Comparison of ENCODE assay signal across 10 cellular contexts in the genomic region with DNA sequence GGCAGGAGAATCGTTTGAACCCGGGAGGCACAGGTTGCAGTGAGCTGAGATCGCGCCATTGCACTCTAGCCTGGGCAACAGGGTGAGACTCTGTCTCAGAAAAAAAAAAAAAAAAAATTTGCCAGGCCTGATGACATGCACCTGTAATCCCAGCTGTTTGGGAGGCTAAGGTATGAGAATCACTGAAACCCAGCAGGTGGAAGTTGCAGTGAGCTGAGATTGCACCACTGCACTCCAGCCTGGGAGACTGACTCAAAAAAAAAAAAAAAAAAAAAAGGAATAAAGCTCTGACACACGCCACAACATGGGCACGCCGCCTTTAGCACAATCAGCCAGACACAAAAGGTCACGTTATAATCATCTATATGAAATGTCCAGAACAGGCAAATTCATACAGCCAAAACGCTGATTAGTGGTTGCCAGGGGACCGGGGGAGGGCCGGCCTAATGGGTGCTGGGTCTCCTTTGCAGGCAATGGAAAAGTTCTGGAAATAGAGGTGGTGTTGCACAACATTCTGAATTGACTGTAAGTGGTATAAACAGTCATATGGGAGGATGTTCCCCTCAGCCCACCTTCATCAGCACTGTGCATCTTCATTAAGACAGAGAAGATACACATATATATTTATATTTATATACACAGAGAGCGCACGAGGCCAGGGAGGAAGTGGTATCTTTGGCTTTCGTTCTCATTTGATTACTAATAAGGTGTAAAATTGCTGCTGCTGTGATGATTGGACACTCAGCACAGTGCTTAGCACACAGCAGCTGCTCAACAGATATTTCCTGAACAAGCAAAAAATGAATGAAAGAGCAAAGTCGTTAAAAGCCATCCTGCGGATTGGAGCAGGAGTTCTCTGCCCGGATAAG. TPM values are rescaled to one million over a fixed set of nuclear protein-coding genes. Genes with fewer than 3 reads are reported as not detected.
DNase-seq lines count a peak whose midpoint lies in the region; ATAC-seq and TF ChIP-seq lines count a peak whose summit lies in the region.
"Had no signal": no experiment of that assay in that cellular context is flagged by ENCODE, and none has a peak within 500 bp of the region (broad histone marks: within the 10 kb centered on the region; RNA-seq: fewer than 3 reads in every experiment).

No MANE protein-coding gene starts in this region.

- no peaks in the 10 kb centered on the region for H3K36me3 ChIP-seq in neural progenitor cell

- H2AFZ ChIP-seq in neural progenitor cell (replicated peaks): no peak overlapping the region

- H3K4me1 ChIP-seq in neural progenitor cell: peaks cover 4% of the 10 kb centered on the region

- POLR2A ChIA-PET in activated CD4-positive, alpha-beta T cell treated with anti-CD3 and anti-CD28 coated beads, Interleukin-2, amount 10 ng/mL, durations not matched to agents 7 days and 5 days (lab: Charles Lee): no interaction called here

- H3K79me2 ChIP-seq in neural progenitor cell (ENCODE audit: low read depth): peaks cover 11% of the 10 kb centered on the region

- TF ChIP-seq CTCF in neural progenitor cell (IDR thresholded peaks at IDR 0.05): no peak

- peak overlapping the region; percentile 22 for H3K4me3 Mint-ChIP-seq in activated CD4-positive, alpha-beta T cell treated with anti-CD3 and anti-CD28 coated beads, Interleukin-2, amount 10 ng/mL, durations not matched to agents 7 days and 5 days
- H3K4me3 Mint-ChIP-seq in neural progenitor cell: peak overlapping the region; percentile 41

- H3K4me1 Mint-ChIP-seq in activated CD4-positive, alpha-beta T cell treated with anti-CD3 and anti-CD28 coated beads, Interleukin-2, amount 10 ng/mL, durations not matched to agents 7 days and 5 days: peaks cover 41% of the 10 kb centered on the region
- H3K4me1 Mint-ChIP-seq in neural progenitor cell: peaks cover 25% of the 10 kb centered on the region

- peak overlapping the region; percentile 91 for H3K27ac Mint-ChIP-seq in activated CD4-positive, alpha-beta T cell treated with anti-CD3 and anti-CD28 coated beads, Interleukin-2, amount 10 ng/mL, durations not matched to agents 7 days and 5 days
- H3K27ac Mint-ChIP-seq in neural progenitor cell: no peak overlapping the region

- CTCF ChIA-PET in activated CD4-positive, alpha-beta T cell treated with anti-CD3 and anti-CD28 coated beads, Interleukin-2, amount 10 ng/mL, durations not matched to agents 7 days and 5 days (lab: Charles Lee): interaction anchor here (1.2 to 1.6 kb wide), 3 partner anchors 9 to 16 kb away, joined by 3 to 4 read pairs (median 4); no protein-coding TSS in a partner anchor

- H3K27me3 ChIP-seq in neural progenitor cell: no peaks in the 10 kb centered on the region
- H3K27me3 ChIP-seq: transverse colon had no signal

- no peak overlapping the region for H3K27ac ChIP-seq in neural progenitor cell

- peaks cover 20% of the 10 kb centered on the region for H3F3A ChIP-seq in neural progenitor cell (ENCODE audit: low read depth)

- peak; percentile 49 for ATAC-seq in GM21825 (IDR thresholded peaks at IDR 0.05; ENCODE audit: unreplicated experiment)
- ATAC-seq in HG03521 (IDR thresholded peaks at IDR 0.05; ENCODE audit: unreplicated experiment): no peak
- ATAC-seq in HG03025 (IDR thresholded peaks at IDR 0.05; ENCODE audit: low FRiP score, unreplicated experiment): no peak
- ATAC-seq in HG02970 (IDR thresholded peaks at IDR 0.05; ENCODE audit: low FRiP score, unreplicated experiment): no peak

- H3K9ac ChIP-seq in neural progenitor cell: no peak overlapping the region

- no peak overlapping the region for H3K4me3 ChIP-seq in neural progenitor cell
- H3K4me3 ChIP-seq: transverse colon had no signal

- no peaks in the 10 kb centered on the region for H3K9me3 Mint-ChIP-seq in activated CD4-positive, alpha-beta T cell treated with anti-CD3 and anti-CD28 coated beads, Interleukin-2, amount 10 ng/mL, durations not matched to agents 7 days and 5 days
- H3K9me3 Mint-ChIP-seq in neural progenitor cell: peaks cover 2% of the 10 kb centered on the region

- H3K27me3 Mint-ChIP-seq in activated CD4-positive, alpha-beta T cell treated with anti-CD3 and anti-CD28 coated beads, Interleukin-2, amount 10 ng/mL, durations not matched to agents 7 days and 5 days: no peaks in the 10 kb centered on the region
- peaks cover 4% of the 10 kb centered on the region for H3K27me3 Mint-ChIP-seq in neural progenitor cell (ENCODE audit: insufficient read depth, low read depth)

- peaks cover 3% of the 10 kb centered on the region for H4K20me1 ChIP-seq in neural progenitor cell (ENCODE audit: low read depth)

- no peak for DNase-seq in activated CD4-positive, alpha-beta T cell treated with anti-CD3 and anti-CD28 coated beads, Interleukin-2, amount 10 ng/mL, durations not matched to agents 7 days and 5 days
- no peak for DNase-seq in activated CD4-positive, alpha-beta T cell treated with anti-CD3 and anti-CD28 coated beads, Interleukin-2, amount 50 U/mL, for 48 hours
- DNase-seq in NOMO-1 treated with DMSO at 0.1 percent for 48 hours (lab: John Stamatoyannopoulos, UW; ENCODE audit: unreplicated experiment): peak; percentile 67
- DNase-seq in neural progenitor cell (ENCODE audit: low spot score): no peak
- DNase-seq: transverse colon had no signal

- no peak overlapping the region for H3K4me2 ChIP-seq in neural progenitor cell

- H3K9me3 ChIP-seq in neural progenitor cell (ENCODE audit: low read depth): no peaks in the 10 kb centered on the region
- H3K9me3 ChIP-seq: transverse colon had no signal

- H3K36me3 Mint-ChIP-seq in activated CD4-positive, alpha-beta T cell treated with anti-CD3 and anti-CD28 coated beads, Interleukin-2, amount 10 ng/mL, durations not matched to agents 7 days and 5 days (ENCODE audit: low read depth): peaks cover 16% of the 10 kb centered on the region
- H3K36me3 Mint-ChIP-seq in neural progenitor cell: peaks cover 21% of the 10 kb centered on the region

RNA-seq across cellular contexts. Expression of a gene that starts 3.8 kb away (rescaled TPM):
- total RNA-seq in activated CD4-positive, alpha-beta T cell treated with anti-CD3 and anti-CD28 coated beads, Interleukin-2, amount 10 ng/mL, durations not matched to agents 7 days and 5 days: 10 to 100 TPM; 23.1 to 26.9 TPM
- 15.0 and 43.1 TPM in 2 replicates for total RNA-seq in neural progenitor cell (ENCODE audit: low replicate concordance)

RNA-seq across cellular contexts. Expression of a gene that starts 7.7 kb away (rescaled TPM):
- total RNA-seq in activated CD4-positive, alpha-beta T cell treated with anti-CD3 and anti-CD28 coated beads, Interleukin-2, amount 10 ng/mL, durations not matched to agents 7 days and 5 days: 1 to 10 TPM; 6.8 TPM
- total RNA-seq in neural progenitor cell (ENCODE audit: low replicate concordance): 24.1 and 43.1 TPM in 2 replicates

RNA-seq across cellular contexts. Expression of a gene that starts 17.3 kb away (rescaled TPM):
- total RNA-seq in activated CD4-positive, alpha-beta T cell treated with anti-CD3 and anti-CD28 coated beads, Interleukin-2, amount 10 ng/mL, durations not matched to agents 7 days and 5 days: 100 to 1,000 TPM; 189 to 222 TPM
- 13.1 and 40.4 TPM in 2 replicates for total RNA-seq in neural progenitor cell (ENCODE audit: low replicate concordance)

RNA-seq across cellular contexts. Expression of a gene that starts 47.5 kb away (rescaled TPM):
- total RNA-seq in activated CD4-positive, alpha-beta T cell treated with anti-CD3 and anti-CD28 coated beads, Interleukin-2, amount 10 ng/mL, durations not matched to agents 7 days and 5 days: 10 to 100 TPM; 12.7 to 16.7 TPM
- 1.4 and 3.3 TPM in 2 replicates for total RNA-seq in neural progenitor cell (ENCODE audit: low replicate concordance)

RNA-seq across cellular contexts. Expression of a gene that starts 49.1 kb away (rescaled TPM):
- under 1 TPM in 1 of 2 experiments, not detected in 1; 0.79 TPM for total RNA-seq in activated CD4-positive, alpha-beta T cell treated with anti-CD3 and anti-CD28 coated beads, Interleukin-2, amount 10 ng/mL, durations not matched to agents 7 days and 5 days
- 0.62 TPM in 1 of 2 replicates, not detected in the other for total RNA-seq in neural progenitor cell (ENCODE audit: low replicate concordance)
- total RNA-seq: A673 had no signal
